In genomic region chr10:101831169-101831811, GRCh38 we compare ENCODE assay signal across 8 cellular contexts. TPM values are rescaled to one million over a fixed set of nuclear protein-coding genes. Genes with fewer than 3 reads are reported as not detected.
DNase-seq lines count a peak whose midpoint lies in the region; ATAC-seq, FAIRE-seq and TF ChIP-seq lines count a peak whose summit lies in the region.

No MANE protein-coding gene starts in this region.

- no peaks in the 10 kb centered on the region for H4K20me1 ChIP-seq in HepG2 (ENCODE audit: insufficient read depth, low read length)

- H3K9me3 ChIP-seq in liver (ENCODE audit: control insufficient read depth in 4 of 4, low read length in 3 of 4): no peaks in the 10 kb centered on the region
- no peaks in the 10 kb centered on the region for H3K9me3 ChIP-seq in HepG2 (ENCODE audit: low read length)
- H3K9me3 ChIP-seq in vagina: no peaks in the 10 kb centered on the region

- no peak overlapping the region for H2AFZ ChIP-seq in HepG2 (ENCODE audit: low read length)

- no peak for TF ChIP-seq EP300 in HepG2 (IDR thresholded peaks at IDR 0.05; ENCODE audit: low read depth in 2 of 2, low read length in 2 of 2)
- no peak for TF ChIP-seq EP300 in HepG2 (CRISPR knock-in tag; IDR thresholded peaks at IDR 0.05; ENCODE audit: borderline replicate concordance)

- no TSS peak for BruUV-seq in HepG2 (replicated peaks; lab: Mats Ljungman, UMichigan)

- CTCF ChIA-PET in HepG2 (lab: Yijun Ruan, JAX; ENCODE audit: low intra/inter-chr PET ratio, low total read pairs): no interaction called here

- H3K36me3 ChIP-seq in liver (ENCODE audit: control insufficient read depth in 4 of 4, insufficient read depth in 3 of 4, low read depth in 1 of 4, low read length in 3 of 4) (no peaks in the 10 kb centered on the region), HepG2 (replicated peaks in 1 of 2; ENCODE audit: control insufficient read depth in 1 of 2, insufficient read depth in 2 of 2, low read length in 2 of 2) (0 out of 5 replicates have a peak, but pooled peaks cover 0 to 4% of the 10 kb centered on the region in 2 experiments), brain microvascular endothelial cell (replicated peaks) (no peaks in the 10 kb centered on the region), vagina (no peaks in the 10 kb centered on the region)

- H3K79me2 ChIP-seq in HepG2 (ENCODE audit: insufficient read depth, low read length): no peaks in the 10 kb centered on the region

- in situ Hi-C loops in HepG2 (cut with HindIII; ENCODE audit: extremely low pct_ligation_motif_present, low pct_unique_long_range_greater_than_20kb) (no loop called here), brain microvascular endothelial cell (cut with HindIII; ENCODE audit: low pct_ligation_motif_present, low sequenced_read_pairs) (no loop called here)

- POLR2A ChIA-PET in HepG2 (lab: Yijun Ruan, JAX): no interaction called here

- no peak for ATAC-seq in HepG2
- ATAC-seq in HG02763 (IDR thresholded peaks at IDR 0.05; ENCODE audit: unreplicated experiment): no peak
- ATAC-seq in HG03432 (IDR thresholded peaks at IDR 0.05; ENCODE audit: unreplicated experiment): no peak

- H3K4me3 ChIP-seq in liver (ENCODE audit: low read depth in 1 of 3, low read length in 3 of 3) (peak overlapping the region in 1 of 3 donors; percentile 54), HepG2 (replicated peaks in 1 of 3; ENCODE audit: insufficient read depth in 1 of 3, low read depth in 2 of 3, low read length in 3 of 3) (no peak overlapping the region), brain microvascular endothelial cell (ENCODE audit: low read depth, low read length) (peak overlapping the region; percentile 64), vagina (peak overlapping the region; percentile 46 to 51)

- TF ChIP-seq POLR2A in HepG2 (IDR thresholded peaks at IDR 0.05; ENCODE audit: insufficient read depth in 1 of 2, low read depth in 2 of 2, low read length in 2 of 2) (no peak), vagina (IDR thresholded peaks at IDR 0.05) (no peak)

- intact Hi-C loops in HepG2 (cut with micrococcal nuclease; ENCODE audit: unreplicated experiment) (no loop called here), vagina (cut with DNase I) (no loop called here)

- no peak for TF ChIP-seq RAD21 in liver (IDR thresholded peaks at IDR 0.05)
- no peak for TF ChIP-seq RAD21 in HepG2 (CRISPR knock-in tag; IDR thresholded peaks at IDR 0.05)

- TF ChIP-seq CTCF in liver (IDR thresholded peaks at IDR 0.05; ENCODE audit: low read depth, low read length, missing input control): no peak
- no peak for TF ChIP-seq CTCF in HepG2 (CRISPR knock-in tag; IDR thresholded peaks at IDR 0.05)
- no peak for TF ChIP-seq CTCF in brain microvascular endothelial cell (IDR thresholded peaks at IDR 0.05; ENCODE audit: low read depth, low read length, missing control alignments)
- TF ChIP-seq CTCF in vagina (IDR thresholded peaks at IDR 0.05): no peak

- no peak overlapping the region for H3K4me2 ChIP-seq in HepG2 (ENCODE audit: low read depth, low read length)

- peaks cover 0 to 25% (median 8%) of the 10 kb centered on the region in 4 donors for H3K4me1 ChIP-seq in liver (ENCODE audit: control insufficient read depth in 4 of 4, insufficient read depth in 4 of 4, low read length in 3 of 4)
- no peaks in the 10 kb centered on the region for H3K4me1 ChIP-seq in HepG2 (ENCODE audit: insufficient read depth, low read length)
- H3K4me1 ChIP-seq in vagina: peaks cover 31% of the 10 kb centered on the region

- H3K9ac ChIP-seq in liver (ENCODE audit: low read depth in 1 of 2, low read length in 2 of 2) (no peak overlapping the region), HepG2 (ENCODE audit: insufficient read depth, low read depth, low read length) (no peak overlapping the region)

- H3K27me3 ChIP-seq in liver (ENCODE audit: control insufficient read depth in 4 of 4, insufficient read depth in 4 of 4, low read length in 3 of 4) (no peaks in the 10 kb centered on the region), HepG2 (ENCODE audit: control insufficient read depth in 1 of 2, insufficient read depth in 2 of 2, low read length in 2 of 2) (no peaks in the 10 kb centered on the region), brain microvascular endothelial cell (replicated peaks) (no peaks in the 10 kb centered on the region), vagina (no peaks in the 10 kb centered on the region)

- H3K27ac ChIP-seq in liver (ENCODE audit: low read depth in 1 of 2, low read length in 2 of 2): peak overlapping the region; percentile 11 to 74
- H3K27ac ChIP-seq in HepG2 (ENCODE audit: extremely low read length, insufficient read depth, low read length): no peak overlapping the region
- H3K27ac ChIP-seq in brain microvascular endothelial cell: no peak overlapping the region
- H3K27ac ChIP-seq in vagina: peak overlapping the region; percentile 77

- 80% methylated on average over 9 of the region's 9 CpGs for WGBS in liver
- WGBS in HepG2 (ENCODE audit: low lambda C conversion rate): 95% methylated on average over 9 of the region's 9 CpGs

- no peak for DNase-seq in HepG2 (ENCODE audit: low spot score)
- no peak for DNase-seq in brain microvascular endothelial cell
- DNase-seq in mesenteric fat pad (ENCODE audit: low spot score): peak; percentile 86
- DNase-seq in vagina (ENCODE audit: extremely low spot score in 2 of 2): no peak
- DNase-seq in foreskin melanocyte: no peak

- FAIRE-seq in HepG2 (lab: Jason Lieb, UNC): no peak

RNA-seq across cellular contexts. Expression of gene KCNIP2, which starts 12.3 kb away (rescaled TPM):
- total RNA-seq in liver: 1 to 10 TPM in 1 of 2 donors, under 1 TPM in 1; 0.98 to 2.0 TPM
- under 1 TPM; 0.18 to 0.46 TPM for polyA plus RNA-seq in liver
- 0.42 TPM in 1 of 2 replicates, not detected in the other for total RNA-seq in HepG2 (2016; rRNA removed; fragmentation: Illumina TruSeq; extraction: Trizol)
- total RNA-seq in HepG2 (2016; cell fraction: cytosol; rRNA removed; fragmentation: Illumina TruSeq; extraction: Trizol; ENCODE audit: low read depth): not detected in 2 replicates
- 0.13 and 0.52 TPM in 2 replicates for total RNA-seq in HepG2 (2016; cell fraction: insoluble cytoplasmic fraction; rRNA removed; fragmentation: Illumina TruSeq; extraction: Trizol)
- total RNA-seq in HepG2 (2016; cell fraction: membrane; rRNA removed; fragmentation: Illumina TruSeq; extraction: Trizol): not detected in 2 replicates
- total RNA-seq in HepG2 (2016; cell fraction: nucleus; rRNA removed; fragmentation: Illumina TruSeq; extraction: Trizol): 1.1 and 1.7 TPM in 2 replicates
- polyA plus RNA-seq in HepG2 (2011; rRNA removed): 0.70 and 0.88 TPM in 2 replicates
- 0.13 TPM in 1 of 2 replicates, not detected in the other for polyA plus RNA-seq in HepG2 (2011; cell fraction: cytosol; rRNA removed)
- 3.4 and 3.8 TPM in 2 replicates for polyA plus RNA-seq in HepG2 (2011; cell fraction: nucleus; rRNA removed)
- 1.0 and 1.6 TPM in 2 replicates for polyA plus RNA-seq in HepG2 (2012)
- polyA plus RNA-seq in HepG2 (2016; cell fraction: cytosol; fragmentation: Illumina TruSeq; extraction: Trizol; ENCODE audit: low read depth): not detected in 2 replicates
- polyA plus RNA-seq in HepG2 (2016; cell fraction: insoluble cytoplasmic fraction; fragmentation: Illumina TruSeq; extraction: Trizol; ENCODE audit: low read depth): not detected in 2 replicates
- not detected in 2 replicates for polyA plus RNA-seq in HepG2 (2016; cell fraction: membrane; fragmentation: Illumina TruSeq; extraction: Trizol; ENCODE audit: low read depth)
- polyA plus RNA-seq in HepG2 (2016; cell fraction: nucleus; fragmentation: Illumina TruSeq; extraction: Trizol; ENCODE audit: insufficient read depth, low read depth): 2.7 and 2.9 TPM in 2 replicates
- polyA minus RNA-seq in HepG2 (2011; rRNA and poly(A)+ RNA removed; ENCODE audit: low replicate concordance): 1.2 and 2.3 TPM in 2 replicates
- polyA minus RNA-seq in HepG2 (2011; cell fraction: cytosol; rRNA and poly(A)+ RNA removed): not detected in 2 replicates
- 4.1 and 7.7 TPM in 2 replicates for polyA minus RNA-seq in HepG2 (2011; cell fraction: nucleus; rRNA and poly(A)+ RNA removed)
- total RNA-seq in mesenteric fat pad: 151 TPM
- total RNA-seq in vagina: 5.9 TPM

RNA-seq across cellular contexts. Expression of gene OGA, which starts 13.0 kb away (rescaled TPM):
- total RNA-seq in liver (10 to 100 TPM; 60.5 to 64.3 TPM), HepG2 (2016; rRNA removed; fragmentation: Illumina TruSeq; extraction: Trizol) (33.2 and 36.5 TPM in 2 replicates), mesenteric fat pad (92.7 TPM), vagina (125 TPM)
- polyA plus RNA-seq in liver (10 to 100 TPM; 18.0 to 22.2 TPM), HepG2 (2011; rRNA removed) (35.5 and 39.8 TPM in 2 replicates)
- total RNA-seq in HepG2 (2016; cell fraction: cytosol; rRNA removed; fragmentation: Illumina TruSeq; extraction: Trizol; ENCODE audit: low read depth): 23.2 and 27.7 TPM in 2 replicates
- total RNA-seq in HepG2 (2016; cell fraction: insoluble cytoplasmic fraction; rRNA removed; fragmentation: Illumina TruSeq; extraction: Trizol): 30.6 and 34.0 TPM in 2 replicates
- 23.7 and 29.9 TPM in 2 replicates for total RNA-seq in HepG2 (2016; cell fraction: membrane; rRNA removed; fragmentation: Illumina TruSeq; extraction: Trizol)
- 50.1 and 59.4 TPM in 2 replicates for total RNA-seq in HepG2 (2016; cell fraction: nucleus; rRNA removed; fragmentation: Illumina TruSeq; extraction: Trizol)
- 7.7 and 10.8 TPM in 2 replicates for polyA plus RNA-seq in HepG2 (2011; cell fraction: cytosol; rRNA removed)
- polyA plus RNA-seq in HepG2 (2011; cell fraction: nucleus; rRNA removed): 66.7 and 69.3 TPM in 2 replicates
- 35.2 and 48.0 TPM in 2 replicates for polyA plus RNA-seq in HepG2 (2012)
- polyA plus RNA-seq in HepG2 (2016; cell fraction: cytosol; fragmentation: Illumina TruSeq; extraction: Trizol; ENCODE audit: low read depth): 1.0 and 1.1 TPM in 2 replicates
- 24.3 and 27.7 TPM in 2 replicates for polyA plus RNA-seq in HepG2 (2016; cell fraction: insoluble cytoplasmic fraction; fragmentation: Illumina TruSeq; extraction: Trizol; ENCODE audit: low read depth)
- 2.9 and 3.6 TPM in 2 replicates for polyA plus RNA-seq in HepG2 (2016; cell fraction: membrane; fragmentation: Illumina TruSeq; extraction: Trizol; ENCODE audit: low read depth)
- 105 and 122 TPM in 2 replicates for polyA plus RNA-seq in HepG2 (2016; cell fraction: nucleus; fragmentation: Illumina TruSeq; extraction: Trizol; ENCODE audit: insufficient read depth, low read depth)
- 18.7 and 34.4 TPM in 2 replicates for polyA minus RNA-seq in HepG2 (2011; rRNA and poly(A)+ RNA removed; ENCODE audit: low replicate concordance)
- 18.9 and 20.4 TPM in 2 replicates for polyA minus RNA-seq in HepG2 (2011; cell fraction: cytosol; rRNA and poly(A)+ RNA removed)
- polyA minus RNA-seq in HepG2 (2011; cell fraction: nucleus; rRNA and poly(A)+ RNA removed): 91.7 and 107 TPM in 2 replicates

RNA-seq across cellular contexts. Expression of gene NPM3, which starts 48.0 kb away (rescaled TPM):
- total RNA-seq in liver (10 to 100 TPM in 1 of 2 donors, 1 to 10 TPM in 1; 9.3 to 24.9 TPM), HepG2 (2016; rRNA removed; fragmentation: Illumina TruSeq; extraction: Trizol) (129 and 160 TPM in 2 replicates), mesenteric fat pad (18.8 TPM), vagina (39.5 TPM)
- polyA plus RNA-seq in liver (10 to 100 TPM in 1 of 2 donors, 1 to 10 TPM in 1; 3.4 to 15.5 TPM), HepG2 (2011; rRNA removed) (47.6 and 50.8 TPM in 2 replicates)
- total RNA-seq in HepG2 (2016; cell fraction: cytosol; rRNA removed; fragmentation: Illumina TruSeq; extraction: Trizol; ENCODE audit: low read depth): 72.9 and 79.2 TPM in 2 replicates
- 127 and 156 TPM in 2 replicates for total RNA-seq in HepG2 (2016; cell fraction: insoluble cytoplasmic fraction; rRNA removed; fragmentation: Illumina TruSeq; extraction: Trizol)
- total RNA-seq in HepG2 (2016; cell fraction: membrane; rRNA removed; fragmentation: Illumina TruSeq; extraction: Trizol): 118 and 120 TPM in 2 replicates
- total RNA-seq in HepG2 (2016; cell fraction: nucleus; rRNA removed; fragmentation: Illumina TruSeq; extraction: Trizol): 40.1 and 46.2 TPM in 2 replicates
- 77.2 and 99.2 TPM in 2 replicates for polyA plus RNA-seq in HepG2 (2011; cell fraction: cytosol; rRNA removed)
- polyA plus RNA-seq in HepG2 (2011; cell fraction: nucleus; rRNA removed): 35.2 and 42.2 TPM in 2 replicates
- polyA plus RNA-seq in HepG2 (2012): 50.7 and 56.1 TPM in 2 replicates
- polyA plus RNA-seq in HepG2 (2016; cell fraction: cytosol; fragmentation: Illumina TruSeq; extraction: Trizol; ENCODE audit: low read depth): 74.7 and 76.8 TPM in 2 replicates
- 123 and 134 TPM in 2 replicates for polyA plus RNA-seq in HepG2 (2016; cell fraction: insoluble cytoplasmic fraction; fragmentation: Illumina TruSeq; extraction: Trizol; ENCODE audit: low read depth)
- 94.9 and 101 TPM in 2 replicates for polyA plus RNA-seq in HepG2 (2016; cell fraction: membrane; fragmentation: Illumina TruSeq; extraction: Trizol; ENCODE audit: low read depth)
- polyA plus RNA-seq in HepG2 (2016; cell fraction: nucleus; fragmentation: Illumina TruSeq; extraction: Trizol; ENCODE audit: insufficient read depth, low read depth): 69.1 and 70.7 TPM in 2 replicates
- polyA minus RNA-seq in HepG2 (2011; rRNA and poly(A)+ RNA removed; ENCODE audit: low replicate concordance): 57.7 and 87.9 TPM in 2 replicates
- 11.6 and 28.0 TPM in 2 replicates for polyA minus RNA-seq in HepG2 (2011; cell fraction: cytosol; rRNA and poly(A)+ RNA removed)
- 4.2 and 7.6 TPM in 2 replicates for polyA minus RNA-seq in HepG2 (2011; cell fraction: nucleus; rRNA and poly(A)+ RNA removed)

RNA-seq across cellular contexts. Expression of gene FGF8, which starts 55.4 kb away (rescaled TPM):
- total RNA-seq in liver: under 1 TPM in 1 of 2 donors, not detected in 1; 0.42 TPM
- polyA plus RNA-seq in liver: not detected
- total RNA-seq in HepG2 (2016; rRNA removed; fragmentation: Illumina TruSeq; extraction: Trizol): not detected in 2 replicates
- total RNA-seq in HepG2 (2016; cell fraction: cytosol; rRNA removed; fragmentation: Illumina TruSeq; extraction: Trizol; ENCODE audit: low read depth): not detected in 2 replicates
- total RNA-seq in HepG2 (2016; cell fraction: insoluble cytoplasmic fraction; rRNA removed; fragmentation: Illumina TruSeq; extraction: Trizol): not detected in 2 replicates
- total RNA-seq in HepG2 (2016; cell fraction: membrane; rRNA removed; fragmentation: Illumina TruSeq; extraction: Trizol): not detected in 2 replicates
- total RNA-seq in HepG2 (2016; cell fraction: nucleus; rRNA removed; fragmentation: Illumina TruSeq; extraction: Trizol): not detected in 2 replicates
- 0.26 TPM in 1 of 2 replicates, not detected in the other for polyA plus RNA-seq in HepG2 (2011; rRNA removed)
- not detected in 2 replicates for polyA plus RNA-seq in HepG2 (2011; cell fraction: cytosol; rRNA removed)
- polyA plus RNA-seq in HepG2 (2011; cell fraction: nucleus; rRNA removed): 0.37 and 0.80 TPM in 2 replicates
- not detected in 2 replicates for polyA plus RNA-seq in HepG2 (2012)
- not detected in 2 replicates for polyA plus RNA-seq in HepG2 (2016; cell fraction: cytosol; fragmentation: Illumina TruSeq; extraction: Trizol; ENCODE audit: low read depth)
- polyA plus RNA-seq in HepG2 (2016; cell fraction: insoluble cytoplasmic fraction; fragmentation: Illumina TruSeq; extraction: Trizol; ENCODE audit: low read depth): not detected in 2 replicates
- polyA plus RNA-seq in HepG2 (2016; cell fraction: membrane; fragmentation: Illumina TruSeq; extraction: Trizol; ENCODE audit: low read depth): not detected in 2 replicates
- not detected in 2 replicates for polyA plus RNA-seq in HepG2 (2016; cell fraction: nucleus; fragmentation: Illumina TruSeq; extraction: Trizol; ENCODE audit: insufficient read depth, low read depth)
- polyA minus RNA-seq in HepG2 (2011; rRNA and poly(A)+ RNA removed; ENCODE audit: low replicate concordance): not detected in 2 replicates
- polyA minus RNA-seq in HepG2 (2011; cell fraction: cytosol; rRNA and poly(A)+ RNA removed): not detected in 2 replicates
- polyA minus RNA-seq in HepG2 (2011; cell fraction: nucleus; rRNA and poly(A)+ RNA removed): not detected in 2 replicates
- total RNA-seq in mesenteric fat pad: not detected
- total RNA-seq in vagina: not detected

Comparison
In these comparisons a context has a peak if more than half of its experiments do, and no peak if none do; other contexts are left out.
1. H3K27ac ChIP-seq: peak in liver (2 of 2) and vagina (single experiment); none in HepG2 (single experiment) and brain microvascular endothelial cell (single experiment).
2. H3K4me3 ChIP-seq: peak in brain microvascular endothelial cell (single experiment) and vagina (2 of 2); none in HepG2 (0 of 3).
3. RNA of gene KCNIP2, which starts 12.3 kb away (total RNA-seq): 151 TPM in mesenteric fat pad (single experiment); 5.9 TPM in vagina (single experiment), 0.98 to 2.0 TPM in liver and 0.13 to 1.7 TPM in HepG2; every median in the first group is over 10 times any median in the second.